Comparison of ENCODE assay signal across 20 cellular contexts in the genomic region with DNA sequence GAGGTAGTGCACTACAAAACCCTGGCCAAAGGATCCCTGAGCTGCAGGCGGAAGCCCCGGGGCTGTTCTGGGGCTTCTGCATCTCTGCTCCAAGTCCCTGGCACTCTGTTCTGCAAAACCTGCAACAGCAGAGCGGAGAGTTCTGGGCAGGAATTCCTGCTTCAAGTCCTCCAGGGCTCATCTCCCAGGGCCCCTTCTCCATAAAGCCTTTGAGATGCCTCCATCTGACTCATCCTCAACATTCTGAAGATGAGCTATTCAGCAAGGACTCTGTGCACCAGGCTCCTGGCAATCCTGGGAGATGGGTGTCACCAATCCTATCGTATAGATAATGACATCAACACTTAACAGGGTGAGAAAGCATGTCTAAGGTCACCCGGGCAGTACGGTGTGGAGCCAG. TPM values are rescaled to one million over a fixed set of nuclear protein-coding genes. Genes with fewer than 3 reads are reported as not detected.
DNase-seq lines count a peak whose midpoint lies in the region; ATAC-seq, FAIRE-seq and TF ChIP-seq lines count a peak whose summit lies in the region.
"Had no signal": no experiment of that assay in that cellular context is flagged by ENCODE, and none has a peak within 500 bp of the region (broad histone marks: within the 10 kb centered on the region; RNA-seq: fewer than 3 reads in every experiment).

No MANE protein-coding gene starts in this region.

- no TSS peak for BruUV-seq in HepG2 (replicated peaks; lab: Mats Ljungman, UMichigan)

- no peaks in the 10 kb centered on the region for H4K20me1 ChIP-seq in GM23248 (ENCODE audit: insufficient read depth)
- no peaks in the 10 kb centered on the region for H4K20me1 ChIP-seq in hepatocyte (ENCODE audit: insufficient read depth, poor library complexity, severe bottlenecking)
- H4K20me1 ChIP-seq in HepG2 (ENCODE audit: insufficient read depth, low read length), result no peaks in the 10 kb centered on the region
- H4K20me1 ChIP-seq: BLaER1 had no signal

- no peak for FAIRE-seq in HepG2 (lab: Jason Lieb, UNC)
- FAIRE-seq: D721Med, GM12891, GM18507, H1 had no signal

- H4K8ac ChIP-seq in trophoblast cell (ENCODE audit: low read depth, low read length), result no peak overlapping the region

- no peak overlapping the region for H2BK120ac ChIP-seq in trophoblast cell (ENCODE audit: insufficient read depth, low read length, poor library complexity)

- CTCF ChIA-PET in HepG2 (lab: Yijun Ruan, JAX; ENCODE audit: low intra/inter-chr PET ratio, low total read pairs), result no interaction called here

- H3K4ac ChIP-seq in trophoblast cell (ENCODE audit: low read depth, low read length), result no peak overlapping the region

- peaks cover 7% of the 10 kb centered on the region; the same call in 1 of the 2 replicates for H3F3A ChIP-seq in GM23248 (ENCODE audit: insufficient read depth)

- no peak for TF ChIP-seq POLR2A in HepG2 (IDR thresholded peaks at IDR 0.05; ENCODE audit: insufficient read depth in 1 of 2, low read depth in 2 of 2, low read length in 2 of 2)

- peaks cover 10% of the 10 kb centered on the region for H3K4me1 ChIP-seq in GM23248 (ENCODE audit: insufficient read depth)
- H3K4me1 ChIP-seq in hepatocyte (ENCODE audit: insufficient read depth), result peaks cover 7% of the 10 kb centered on the region
- no peaks in the 10 kb centered on the region for H3K4me1 ChIP-seq in trophoblast cell (ENCODE audit: control insufficient read depth in 1 of 2, insufficient read depth in 2 of 2, low read length in 2 of 2)
- no peaks in the 10 kb centered on the region for H3K4me1 ChIP-seq in left ventricle myocardium inferior
- 0 out of 2 replicates have a peak, but pooled peaks cover 8% of the 10 kb centered on the region for H3K4me1 ChIP-seq in HepG2 (ENCODE audit: insufficient read depth, low read length)

- H3K9ac ChIP-seq in GM23248, result no peak overlapping the region
- no peak overlapping the region for H3K9ac ChIP-seq in trophoblast cell (ENCODE audit: low read length)
- no peak overlapping the region for H3K9ac ChIP-seq in HepG2 (ENCODE audit: insufficient read depth, low read depth, low read length)
- H3K9ac ChIP-seq: BLaER1 had no signal

- no peak for TF ChIP-seq RAD21 in HepG2 (CRISPR knock-in tag; IDR thresholded peaks at IDR 0.05)

- H3K9me2 ChIP-seq in GM23248 (ENCODE audit: insufficient read depth), result no peaks in the 10 kb centered on the region
- H3K9me2 ChIP-seq in hepatocyte (replicated peaks; ENCODE audit: insufficient read depth), result no peaks in the 10 kb centered on the region

- in situ Hi-C loops in GM23248 (cut with MboI) (no loop called here), HepG2 (cut with HindIII; ENCODE audit: extremely low pct_ligation_motif_present, low pct_unique_long_range_greater_than_20kb) (no loop called here)

- H3K79me1 ChIP-seq in trophoblast cell (ENCODE audit: low read length), result no peaks in the 10 kb centered on the region

- H3K18ac ChIP-seq in trophoblast cell (ENCODE audit: low read length), result no peak overlapping the region

- DNase-seq in GM23248 (peak; percentile 57), hepatocyte (ENCODE audit: low spot score) (peak; percentile 31), trophoblast cell (peak; percentile 85 to 90), left ventricle myocardium inferior (no peak), HepG2 (ENCODE audit: low spot score) (no peak)
- DNase-seq: CD4-positive, alpha-beta T cell; CD8-positive, alpha-beta memory T cell; DMS 273 treated with DMSO at 0.1 percent for 48 hours; DMS79; GF-D8; H7; HCEC 1CT had no signal

- intact Hi-C loops in left ventricle myocardium inferior (cut with micrococcal nuclease), result no loop called here
- intact Hi-C loops in HepG2 (cut with micrococcal nuclease; ENCODE audit: unreplicated experiment), result no loop called here

- H2AFZ ChIP-seq in GM23248 (no peak overlapping the region), hepatocyte (no peak overlapping the region), trophoblast cell (ENCODE audit: insufficient read depth, low read length, poor library complexity) (no peak overlapping the region), HepG2 (ENCODE audit: low read length) (no peak overlapping the region)

- H3K36me3 ChIP-seq in GM23248 (ENCODE audit: low read depth) (no peaks in the 10 kb centered on the region), hepatocyte (replicated peaks; ENCODE audit: insufficient read depth, low read depth) (no peaks in the 10 kb centered on the region), trophoblast cell (ENCODE audit: control insufficient read depth in 1 of 2, insufficient read depth in 2 of 2, low read length in 2 of 2) (no peaks in the 10 kb centered on the region), left ventricle myocardium inferior (no peaks in the 10 kb centered on the region), HepG2 (replicated peaks in 1 of 2; ENCODE audit: control insufficient read depth in 1 of 2, insufficient read depth in 2 of 2, low read length in 2 of 2) (no peaks in the 10 kb centered on the region)
- H3K36me3 ChIP-seq: BLaER1 had no signal

- H3K14ac ChIP-seq in trophoblast cell (ENCODE audit: low read length), result no peak overlapping the region

- no peak for TF ChIP-seq CTCF in hepatocyte (IDR thresholded peaks at IDR 0.05; ENCODE audit: poor library complexity)
- TF ChIP-seq CTCF in left ventricle myocardium inferior (IDR thresholded peaks at IDR 0.05; ENCODE audit: borderline replicate concordance), result no peak
- no peak for TF ChIP-seq CTCF in HepG2 (CRISPR knock-in tag; IDR thresholded peaks at IDR 0.05)

- POLR2A ChIA-PET in HepG2 (lab: Yijun Ruan, JAX), result interaction anchor here (0.9 kb wide), 1 partner anchor 10 kb away, joined by 3 read pairs; no protein-coding TSS in a partner anchor

- H3K4me2 ChIP-seq in GM23248 (ENCODE audit: unreplicated experiment) (peak overlapping the region; percentile 65), hepatocyte (no peak overlapping the region), trophoblast cell (ENCODE audit: low read length) (no peak overlapping the region), HepG2 (ENCODE audit: low read depth, low read length) (no peak overlapping the region)
- H3K4me2 ChIP-seq: BLaER1 had no signal

- no peak overlapping the region for H2BK12ac ChIP-seq in trophoblast cell (ENCODE audit: low read length)

- no peak overlapping the region for H2AK5ac ChIP-seq in trophoblast cell (ENCODE audit: low read length)

- no peak overlapping the region for H4K12ac ChIP-seq in trophoblast cell (ENCODE audit: low read depth, low read length)

- peaks cover 20% of the 10 kb centered on the region; the same call in 1 of the 2 replicates for H3K27me3 ChIP-seq in GM23248 (replicated peaks; ENCODE audit: insufficient read depth)
- H3K27me3 ChIP-seq in hepatocyte, result peaks cover 3% of the 10 kb centered on the region
- H3K27me3 ChIP-seq in trophoblast cell (ENCODE audit: insufficient read depth, low read length), result no peaks in the 10 kb centered on the region
- peaks cover 87% of the 10 kb centered on the region for H3K27me3 ChIP-seq in left ventricle myocardium inferior (ENCODE audit: low read depth)
- no peaks in the 10 kb centered on the region for H3K27me3 ChIP-seq in HepG2 (ENCODE audit: control insufficient read depth in 1 of 2, insufficient read depth in 2 of 2, low read length in 2 of 2)
- H3K27me3 ChIP-seq: BLaER1 had no signal

- no peak overlapping the region for H3K27ac ChIP-seq in GM23248
- no peak overlapping the region for H3K27ac ChIP-seq in hepatocyte
- H3K27ac ChIP-seq in trophoblast cell (ENCODE audit: low read depth, low read length), result no peak overlapping the region
- H3K27ac ChIP-seq in left ventricle myocardium inferior (replicated peaks), result no peak overlapping the region
- H3K27ac ChIP-seq in HepG2 (ENCODE audit: extremely low read length, insufficient read depth, low read length), result no peak overlapping the region
- H3K27ac ChIP-seq: BLaER1 had no signal

- no peak for TF ChIP-seq EP300 in HepG2 (IDR thresholded peaks at IDR 0.05; ENCODE audit: low read depth in 2 of 2, low read length in 2 of 2)
- no peak for TF ChIP-seq EP300 in HepG2 (CRISPR knock-in tag; IDR thresholded peaks at IDR 0.05; ENCODE audit: borderline replicate concordance)

- H3K9me3 ChIP-seq in GM23248 (ENCODE audit: low read depth) (no peaks in the 10 kb centered on the region), hepatocyte (ENCODE audit: low read depth) (no peaks in the 10 kb centered on the region), trophoblast cell (ENCODE audit: insufficient read depth, low read depth, low read length) (no peaks in the 10 kb centered on the region), left ventricle myocardium inferior (replicated peaks) (no peaks in the 10 kb centered on the region), HepG2 (ENCODE audit: low read length) (no peaks in the 10 kb centered on the region)
- H3K9me3 ChIP-seq: BLaER1 had no signal

- no peak overlapping the region for H4K91ac ChIP-seq in trophoblast cell (ENCODE audit: low read depth, low read length)

- H2BK5ac ChIP-seq in trophoblast cell (ENCODE audit: low read depth, low read length, poor library complexity), result no peak overlapping the region

- WGBS in GM23248 (ENCODE audit: low coverage in 1 of 2, low lambda C conversion rate in 2 of 2, missing lambda C conversion rate in 2 of 2), 2 experiments, result 5 to 14% methylated on average over 6 of the region's 6 CpGs
- 74% methylated on average over 6 of the region's 6 CpGs for WGBS in hepatocyte (ENCODE audit: low lambda C conversion rate, missing lambda C conversion rate)
- WGBS in trophoblast cell (ENCODE audit: extremely low coverage, insufficient coverage, insufficient read length), result no CpG with 5 or more reads among the region's 6 CpGs
- WGBS in HepG2 (ENCODE audit: low lambda C conversion rate), result 97% methylated on average over 4 of the region's 6 CpGs

- no peak overlapping the region for H3K23ac ChIP-seq in trophoblast cell (ENCODE audit: low read length)

- ATAC-seq in HepG2, result no peak
- ATAC-seq in GM18517 (IDR thresholded peaks at IDR 0.05; ENCODE audit: unreplicated experiment), result no peak

- no peak overlapping the region for H3K4me3 ChIP-seq in GM23248
- no peak overlapping the region for H3K4me3 ChIP-seq in hepatocyte
- H3K4me3 ChIP-seq in trophoblast cell (ENCODE audit: low read depth, low read length), result no peak overlapping the region
- H3K4me3 ChIP-seq in left ventricle myocardium inferior, result no peak overlapping the region
- H3K4me3 ChIP-seq in HepG2 (replicated peaks in 1 of 3; ENCODE audit: insufficient read depth in 1 of 3, low read depth in 2 of 3, low read length in 3 of 3), result no peak overlapping the region
- H3K4me3 ChIP-seq: BLaER1 had no signal

- H3K79me2 ChIP-seq in GM23248 (ENCODE audit: insufficient read depth) (no peaks in the 10 kb centered on the region), hepatocyte (no peaks in the 10 kb centered on the region), trophoblast cell (ENCODE audit: control insufficient read depth, insufficient read depth, low read length, poor library complexity) (no peaks in the 10 kb centered on the region), HepG2 (ENCODE audit: insufficient read depth, low read length) (no peaks in the 10 kb centered on the region)

RNA-seq across cellular contexts. Expression of gene SYN3, which starts 19.3 kb away (rescaled TPM):
- total RNA-seq in GM23248 (2014; rRNA removed; shearing (Covaris generic)), result not detected in 2 replicates
- polyA plus RNA-seq in GM23248 (2016; fragmentation: Nextera tagmentation; extraction: Ambion mirVana) (0.39 and 0.75 TPM in 2 replicates), hepatocyte (0.98 and 1.3 TPM in 2 replicates), HepG2 (2011; rRNA removed) (2.5 and 3.0 TPM in 2 replicates)
- total RNA-seq in hepatocyte (0.40 and 0.48 TPM in 2 replicates), left ventricle myocardium inferior (0.14 TPM), HepG2 (2016; rRNA removed; fragmentation: Illumina TruSeq; extraction: Trizol) (3.9 and 7.6 TPM in 2 replicates)
- polyA plus RNA-seq in trophoblast cell (2013), result 0.97 and 1.3 TPM in 2 replicates
- 16.9 and 20.4 TPM in 2 replicates for total RNA-seq in HepG2 (2016; cell fraction: cytosol; rRNA removed; fragmentation: Illumina TruSeq; extraction: Trizol; ENCODE audit: low read depth)
- total RNA-seq in HepG2 (2016; cell fraction: insoluble cytoplasmic fraction; rRNA removed; fragmentation: Illumina TruSeq; extraction: Trizol), result 2.6 and 6.9 TPM in 2 replicates
- 6.7 and 8.1 TPM in 2 replicates for total RNA-seq in HepG2 (2016; cell fraction: membrane; rRNA removed; fragmentation: Illumina TruSeq; extraction: Trizol)
- 19.3 and 22.8 TPM in 2 replicates for total RNA-seq in HepG2 (2016; cell fraction: nucleus; rRNA removed; fragmentation: Illumina TruSeq; extraction: Trizol)
- 0.77 and 1.0 TPM in 2 replicates for polyA plus RNA-seq in HepG2 (2011; cell fraction: cytosol; rRNA removed)
- polyA plus RNA-seq in HepG2 (2011; cell fraction: nucleus; rRNA removed), result 10.4 and 10.5 TPM in 2 replicates
- polyA plus RNA-seq in HepG2 (2012), result 2.3 and 2.6 TPM in 2 replicates
- polyA plus RNA-seq in HepG2 (2016; cell fraction: cytosol; fragmentation: Illumina TruSeq; extraction: Trizol; ENCODE audit: low read depth), result 0.84 and 1.0 TPM in 2 replicates
- polyA plus RNA-seq in HepG2 (2016; cell fraction: insoluble cytoplasmic fraction; fragmentation: Illumina TruSeq; extraction: Trizol; ENCODE audit: low read depth), result 3.0 and 5.8 TPM in 2 replicates
- polyA plus RNA-seq in HepG2 (2016; cell fraction: membrane; fragmentation: Illumina TruSeq; extraction: Trizol; ENCODE audit: low read depth), result 1.3 and 1.5 TPM in 2 replicates
- polyA plus RNA-seq in HepG2 (2016; cell fraction: nucleus; fragmentation: Illumina TruSeq; extraction: Trizol; ENCODE audit: insufficient read depth, low read depth), result 7.3 and 9.0 TPM in 2 replicates
- polyA minus RNA-seq in HepG2 (2011; rRNA and poly(A)+ RNA removed; ENCODE audit: low replicate concordance), result 16.0 TPM in 1 of 2 replicates, not detected in the other
- polyA minus RNA-seq in HepG2 (2011; cell fraction: cytosol; rRNA and poly(A)+ RNA removed), result 1.5 and 1.6 TPM in 2 replicates
- 23.3 and 26.9 TPM in 2 replicates for polyA minus RNA-seq in HepG2 (2011; cell fraction: nucleus; rRNA and poly(A)+ RNA removed)
- total RNA-seq: CD4-positive, alpha-beta T cell; CD8-positive, alpha-beta memory T cell; G401 had no signal
- polyA plus RNA-seq: CD14-positive monocyte; CD8-positive, alpha-beta memory T cell had no signal

Comparison
In these comparisons a context has a peak if more than half of its experiments do, and no peak if none do; other contexts are left out.
1. DNase-seq: peak in GM23248 (single experiment), hepatocyte (single experiment) and trophoblast cell (2 of 2); none in left ventricle myocardium inferior (single experiment) and HepG2 (single experiment).